ENCODE assay signal across 18 cellular contexts in genomic region chr9:134777153-134777552, GRCh38.
"Had no signal": no experiment of that assay in that cellular context is flagged by ENCODE, and none has a peak within 500 bp of the region (broad histone marks: within the 10 kb centered on the region; RNA-seq: fewer than 3 reads in every experiment).

No MANE protein-coding gene starts in this region.

- H3K9me3 ChIP-seq: heart right ventricle, pancreas, tibial artery, upper lobe of right lung, vagina had no signal

- H3K4me3 Mint-ChIP-seq: dendritic cell treated with granulocyte-macrophage colony-stimulating factor and Interleukin-4, amounts not matched to agents 40 ng/mL and 50 ng/mL, for 4 days; naive thymus-derived CD4-positive, alpha-beta T cell; neural crest cell; stimulated activated effector memory CD8-positive, alpha-beta T cell treated with anti-CD3 and anti-CD28 coated beads, Interleukin-12 subunit alpha, Interleukin-12 subunit beta, amount 100 ng/mL, for 72 hours had no signal

- H3K36me3 Mint-ChIP-seq: naive thymus-derived CD4-positive, alpha-beta T cell; stimulated activated effector memory CD8-positive, alpha-beta T cell treated with anti-CD3 and anti-CD28 coated beads, Interleukin-12 subunit alpha, Interleukin-12 subunit beta, amount 100 ng/mL, for 72 hours had no signal

- H3K27ac Mint-ChIP-seq: dendritic cell treated with granulocyte-macrophage colony-stimulating factor and Interleukin-4, amounts not matched to agents 40 ng/mL and 50 ng/mL, for 4 days; naive thymus-derived CD4-positive, alpha-beta T cell; progenitor cell of endocrine pancreas; stimulated activated effector memory CD8-positive, alpha-beta T cell treated with anti-CD3 and anti-CD28 coated beads, Interleukin-12 subunit alpha, Interleukin-12 subunit beta, amount 100 ng/mL, for 72 hours had no signal

- H3K4me1 Mint-ChIP-seq: neural crest cell had no signal

- H3K4me3 ChIP-seq: heart right ventricle, pancreas, tibial artery, upper lobe of right lung, vagina had no signal

- H3K36me3 ChIP-seq: pancreas, upper lobe of right lung had no signal

- H3K4me1 ChIP-seq: pancreas had no signal

- H3K27ac ChIP-seq: heart right ventricle, pancreas, upper lobe of right lung, vagina had no signal

- FAIRE-seq: islet of Langerhans, pancreas had no signal

- DNase-seq: erythroblast; foreskin melanocyte; heart right ventricle; kidney glomerular epithelial cell; naive thymus-derived CD4-positive, alpha-beta T cell; pancreas; stimulated activated CD4-positive, alpha-beta T cell treated with anti-CD3 and anti-CD28 coated beads, Interleukin-4, amount 100 ng/mL, for 1 hour; stimulated activated CD8-positive, alpha-beta memory T cell treated with anti-CD3 and anti-CD28 coated beads, Interleukin-4, amount 100 ng/mL, for 48 hours; stimulated activated naive CD8-positive, alpha-beta T cell treated with anti-CD3 and anti-CD28 coated beads, Interleukin-15, Interleukin-2, amounts not matched to agents 100 U/mL and 50 U/mL, for 24 hours; tibial artery; upper lobe of right lung had no signal

- H3K9me3 Mint-ChIP-seq: dendritic cell treated with granulocyte-macrophage colony-stimulating factor and Interleukin-4, amounts not matched to agents 40 ng/mL and 50 ng/mL, for 4 days; neural crest cell; stimulated activated effector memory CD8-positive, alpha-beta T cell treated with anti-CD3 and anti-CD28 coated beads, Interleukin-12 subunit alpha, Interleukin-12 subunit beta, amount 100 ng/mL, for 72 hours had no signal

- H3K27me3 Mint-ChIP-seq: naive thymus-derived CD4-positive, alpha-beta T cell; progenitor cell of endocrine pancreas had no signal

- ATAC-seq: heart right ventricle; naive thymus-derived CD4-positive, alpha-beta T cell; pancreas; right cardiac atrium; stimulated activated effector memory CD8-positive, alpha-beta T cell treated with anti-CD3 and anti-CD28 coated beads, Interleukin-12 subunit alpha, Interleukin-12 subunit beta, amount 100 ng/mL, for 72 hours; stimulated activated naive CD8-positive, alpha-beta T cell treated with anti-CD3 and anti-CD28 coated beads, Interleukin-15, Interleukin-2, amounts not matched to agents 100 U/mL and 50 U/mL, for 24 hours; upper lobe of right lung had no signal

- H3K27me3 ChIP-seq: heart right ventricle, tibial artery, upper lobe of right lung, vagina had no signal
